ENCODE assay signal across 8 cellular contexts in the genomic region with DNA sequence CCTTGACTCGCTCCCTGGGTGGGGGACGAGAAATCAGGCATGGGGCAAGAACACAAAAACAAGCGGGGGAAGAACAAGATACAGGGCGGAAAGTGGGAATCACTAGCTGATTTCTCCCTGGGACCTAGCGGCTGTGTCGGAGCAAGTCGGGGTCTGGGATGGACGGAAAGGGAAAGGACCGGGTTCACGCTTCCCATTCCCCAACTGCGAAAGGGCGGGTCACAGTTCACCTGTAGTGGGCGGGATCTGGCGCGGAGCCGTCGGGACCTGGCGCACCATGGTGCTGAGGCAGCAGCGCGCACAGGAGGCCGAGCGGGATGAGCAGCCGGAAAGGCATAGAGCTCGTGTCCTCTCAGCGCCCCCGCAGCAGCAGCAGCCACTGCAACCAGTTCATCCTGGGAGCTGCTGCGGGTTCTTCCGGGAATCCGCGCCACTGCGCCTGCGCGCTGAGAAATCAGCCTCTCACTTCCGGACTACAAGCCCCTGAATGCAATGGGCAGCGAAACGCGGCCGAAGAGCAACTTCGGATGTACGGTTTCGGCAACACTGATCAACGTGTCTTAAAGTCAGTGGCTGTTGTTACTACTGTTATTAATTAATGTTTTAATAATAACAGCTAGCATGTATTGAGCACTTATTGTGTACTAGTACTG. TPM values are rescaled to one million over a fixed set of nuclear protein-coding genes. Genes with fewer than 3 reads are reported as not detected.
DNase-seq lines count a peak whose midpoint lies in the region; ATAC-seq and TF ChIP-seq lines count a peak whose summit lies in the region.

A gene with protein sequence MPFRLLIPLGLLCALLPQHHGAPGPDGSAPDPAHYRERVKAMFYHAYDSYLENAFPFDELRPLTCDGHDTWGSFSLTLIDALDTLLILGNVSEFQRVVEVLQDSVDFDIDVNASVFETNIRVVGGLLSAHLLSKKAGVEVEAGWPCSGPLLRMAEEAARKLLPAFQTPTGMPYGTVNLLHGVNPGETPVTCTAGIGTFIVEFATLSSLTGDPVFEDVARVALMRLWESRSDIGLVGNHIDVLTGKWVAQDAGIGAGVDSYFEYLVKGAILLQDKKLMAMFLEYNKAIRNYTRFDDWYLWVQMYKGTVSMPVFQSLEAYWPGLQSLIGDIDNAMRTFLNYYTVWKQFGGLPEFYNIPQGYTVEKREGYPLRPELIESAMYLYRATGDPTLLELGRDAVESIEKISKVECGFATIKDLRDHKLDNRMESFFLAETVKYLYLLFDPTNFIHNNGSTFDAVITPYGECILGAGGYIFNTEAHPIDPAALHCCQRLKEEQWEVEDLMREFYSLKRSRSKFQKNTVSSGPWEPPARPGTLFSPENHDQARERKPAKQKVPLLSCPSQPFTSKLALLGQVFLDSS (minus strand): TSS at position 415 of the 653 bp plus-strand sequence. CDS start 78 bp downstream, at position 337.

- intact Hi-C loops in colonic mucosa (cut with DNase I): loop anchor here (5.0 kb wide), 1 partner anchor 125 kb away; no protein-coding TSS in a partner anchor

- DNase-seq in Ammon's horn (ENCODE audit: low spot score) (peak; percentile 96), GM19240 (ENCODE audit: insufficient read length, low spot score) (peak; percentile 95), NCI-H526 treated with DMSO at 0.1 percent for 48 hours (lab: John Stamatoyannopoulos, UW) (peak; percentile 93), colonic mucosa (peak; percentile 96)
- peak; percentile 95 for DNase-seq in activated CD4-positive, alpha-beta T cell treated with anti-CD3 and anti-CD28 coated beads for 48 hours
- DNase-seq in stimulated activated CD4-positive, alpha-beta T cell treated with anti-CD3 and anti-CD28 coated beads, Interleukin-1b, Interleukin-23, amount 100 ng/mL, for 24 hours (ENCODE audit: low read depth in 4 of 4, low spot score in 1 of 4): peak; percentile 77 to 88 (median 85)

- TF ChIP-seq CTCF in colonic mucosa (IDR thresholded peaks at IDR 0.05): no peak

- H3K27me3 ChIP-seq in colonic mucosa (no peaks in the 10 kb centered on the region), layer of hippocampus (ENCODE audit: control insufficient read depth, insufficient read depth, low read length) (no peaks in the 10 kb centered on the region)

- no peaks in the 10 kb centered on the region for H3K36me3 ChIP-seq in colonic mucosa

- H3K4me1 ChIP-seq in colonic mucosa: peaks cover 8% of the 10 kb centered on the region

- H3K4me3 ChIP-seq in colonic mucosa: peak within 1 kb of the TSS; percentile 66

- ATAC-seq in HG03469 (IDR thresholded peaks at IDR 0.05; ENCODE audit: unreplicated experiment): peak; percentile 53

- no peaks in the 10 kb centered on the region for H3K9me3 ChIP-seq in colonic mucosa

- H3K27ac ChIP-seq in colonic mucosa (peak within 1 kb of the TSS; percentile 90), layer of hippocampus (ENCODE audit: low read depth, low read length) (peak within 1 kb of the TSS; percentile 38)

- H3K9ac ChIP-seq in colonic mucosa (ENCODE audit: low read depth in 2 of 2, low read length in 2 of 2): peak within 1 kb of the TSS; percentile 85 to 87

RNA-seq across cellular contexts. Expression of the gene that starts here (rescaled TPM):
- total RNA-seq in colonic mucosa: 10 to 100 TPM; 28.0 to 36.0 TPM

Comparison
In these comparisons a context has a peak if more than half of its experiments do, and no peak if none do; other contexts are left out.
1. Peak in every context shown above with its lines: DNase-seq, ATAC-seq, H3K4me3 ChIP-seq and H3K27ac ChIP-seq.